In the genomic region with DNA sequence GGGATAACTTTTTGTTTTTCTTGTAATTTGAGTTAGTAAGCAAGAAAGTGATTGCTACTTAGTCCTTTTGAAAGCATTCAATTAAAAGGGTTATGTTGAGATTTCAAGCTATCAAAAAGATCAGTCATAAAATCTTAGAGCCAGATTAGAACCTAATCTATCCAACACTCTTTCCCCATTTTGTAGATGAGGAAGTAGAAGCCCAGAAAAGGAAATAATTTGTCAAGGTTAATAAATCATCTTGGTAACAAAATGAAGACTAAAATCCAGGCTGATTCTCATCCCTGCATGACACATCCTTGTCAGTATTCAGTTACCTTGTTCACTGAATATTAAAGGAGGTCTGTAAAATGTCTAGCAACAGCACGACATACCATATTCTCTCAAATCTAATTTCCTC, we compare ENCODE assay signal across 22 cellular contexts. TPM values are rescaled to one million over a fixed set of nuclear protein-coding genes. Genes with fewer than 3 reads are reported as not detected.
A peak's percentile ranks its signal among the peaks of the same experiment; 100 is the strongest.
DNase-seq lines count a peak whose midpoint lies in the region; ATAC-seq, FAIRE-seq and TF ChIP-seq lines count a peak whose summit lies in the region.
"Had no signal": no experiment of that assay in that cellular context is flagged by ENCODE, and none has a peak within 500 bp of the region (broad histone marks: within the 10 kb centered on the region; RNA-seq: fewer than 3 reads in every experiment).

No MANE protein-coding gene starts in this region.

- H3K27me3 ChIP-seq in HepG2 (ENCODE audit: control insufficient read depth in 1 of 2, insufficient read depth in 2 of 2, low read length in 2 of 2) (no peaks in the 10 kb centered on the region), right lobe of liver (no peaks in the 10 kb centered on the region)
- H3K27me3 ChIP-seq: gastrocnemius medialis, SJSA1 had no signal

- POLR2A ChIA-PET in HepG2 (lab: Yijun Ruan, JAX) = interaction anchor here (1.9 kb wide), 1 partner anchor 59 kb away, joined by 6 read pairs; no protein-coding TSS in a partner anchor

- H2AFZ ChIP-seq in HepG2 (ENCODE audit: low read length) = no peak overlapping the region

- in situ Hi-C loops in HepG2 (cut with HindIII; ENCODE audit: extremely low pct_ligation_motif_present, low pct_unique_long_range_greater_than_20kb) = no loop called here

- no peak for TF ChIP-seq POLR2A in HepG2 (IDR thresholded peaks at IDR 0.05; ENCODE audit: insufficient read depth in 1 of 2, low read depth in 2 of 2, low read length in 2 of 2)
- no peak for TF ChIP-seq POLR2A in right lobe of liver (IDR thresholded peaks at IDR 0.05)

- no peak overlapping the region for H3K9ac ChIP-seq in HepG2 (ENCODE audit: insufficient read depth, low read depth, low read length)

- ATAC-seq in HepG2 = no peak
- no peak for ATAC-seq in right lobe of liver
- peak; percentile 52 for ATAC-seq in esophagus mucosa
- no peak for ATAC-seq in GM19324 (IDR thresholded peaks at IDR 0.05; ENCODE audit: low FRiP score, unreplicated experiment)
- no peak for ATAC-seq in GM18502 (IDR thresholded peaks at IDR 0.05; ENCODE audit: poor library complexity, unreplicated experiment)
- ATAC-seq: gastrocnemius medialis, PC-3 had no signal

- no peak for FAIRE-seq in HepG2 (lab: Jason Lieb, UNC)

- no peak for TF ChIP-seq EP300 in HepG2 (IDR thresholded peaks at IDR 0.05; ENCODE audit: low read depth in 2 of 2, low read length in 2 of 2)
- TF ChIP-seq EP300 in HepG2 (CRISPR knock-in tag; IDR thresholded peaks at IDR 0.05; ENCODE audit: borderline replicate concordance) = no peak

- H4K20me1 ChIP-seq in HepG2 (ENCODE audit: insufficient read depth, low read length) = no peaks in the 10 kb centered on the region

- no peaks in the 10 kb centered on the region for H3K36me3 ChIP-seq in HepG2 (replicated peaks in 1 of 2; ENCODE audit: control insufficient read depth in 1 of 2, insufficient read depth in 2 of 2, low read length in 2 of 2)
- H3K36me3 ChIP-seq in right lobe of liver = no peaks in the 10 kb centered on the region
- H3K36me3 ChIP-seq: gastrocnemius medialis, neutrophil, SJSA1 had no signal

- no peak overlapping the region for H3K4me3 ChIP-seq in HepG2 (replicated peaks in 1 of 3; ENCODE audit: insufficient read depth in 1 of 3, low read depth in 2 of 3, low read length in 3 of 3)
- no peak overlapping the region for H3K4me3 ChIP-seq in right lobe of liver
- H3K4me3 ChIP-seq: gastrocnemius medialis, SJSA1 had no signal

- no TSS peak for BruUV-seq in HepG2 (replicated peaks; lab: Mats Ljungman, UMichigan)

- H3K4me1 ChIP-seq in HepG2 (ENCODE audit: insufficient read depth, low read length) (peaks cover 47% of the 10 kb centered on the region), right lobe of liver (peaks cover 0 to 28% (median 13%) of the 10 kb centered on the region in 4 donors)
- H3K4me1 ChIP-seq: SJSA1 had no signal

- H3K27ac ChIP-seq in HepG2 (ENCODE audit: extremely low read length, insufficient read depth, low read length) = no peak overlapping the region
- H3K27ac ChIP-seq in right lobe of liver = no peak overlapping the region
- H3K27ac ChIP-seq: neutrophil, SJSA1 had no signal

- peaks cover 33% of the 10 kb centered on the region for H3K79me2 ChIP-seq in HepG2 (ENCODE audit: insufficient read depth, low read length)

- TF ChIP-seq RAD21 in HepG2 (CRISPR knock-in tag; IDR thresholded peaks at IDR 0.05) = no peak

- WGBS in HepG2 (ENCODE audit: low lambda C conversion rate) = 94% methylated on average over 1 of the region's 1 CpG
- WGBS in right lobe of liver (ENCODE audit: insufficient coverage, low coverage, low lambda C conversion rate, missing lambda C conversion rate) = 45% methylated on average over 1 of the region's 1 CpG

- CTCF ChIA-PET in HepG2 (lab: Yijun Ruan, JAX; ENCODE audit: low intra/inter-chr PET ratio, low total read pairs) = no interaction called here

- H3K4me2 ChIP-seq in HepG2 (ENCODE audit: low read depth, low read length) = 0 out of 2 replicates have a peak overlapping the region, but pooled peaks have one; percentile 66

- intact Hi-C loops in HepG2 (cut with micrococcal nuclease; ENCODE audit: unreplicated experiment) = no loop called here
- intact Hi-C loops in right lobe of liver (cut with DNase I) = no loop called here

- DNase-seq in HepG2 (ENCODE audit: low spot score) (no peak), right lobe of liver (no peak), SK-N-DZ (ENCODE audit: low spot score) (peak; percentile 5), 8988T (no peak)
- DNase-seq in activated CD4-positive, alpha-beta T cell treated with anti-CD3 and anti-CD28 coated beads, Interleukin-2, amount 50 U/mL, for 4 hours = no peak
- DNase-seq: activated CD4-positive, CD25-positive, alpha-beta regulatory T cell treated with anti-CD3 and anti-CD28 coated beads, Interleukin-2, amount 50 U/mL, for 72 hours; activated naive CD8-positive, alpha-beta T cell treated with anti-CD3 and anti-CD28 coated beads for 36 hours; erythroblast; gastrocnemius medialis; Kasumi-1; kidney glomerular epithelial cell; NCI-H1417 treated with DMSO at 0.1 percent for 48 hours; NCI-H2171 treated with DMSO at 0.1 percent for 48 hours; NCI-H69; PC-3; retina; substantia nigra had no signal

- TF ChIP-seq CTCF in HepG2 (CRISPR knock-in tag; IDR thresholded peaks at IDR 0.05) (no peak), right lobe of liver (IDR thresholded peaks at IDR 0.05) (no peak)

- H3K9me3 ChIP-seq in HepG2 (ENCODE audit: low read length) = no peaks in the 10 kb centered on the region
- H3K9me3 ChIP-seq in right lobe of liver = no peaks in the 10 kb centered on the region
- H3K9me3 ChIP-seq: gastrocnemius medialis, neutrophil, SJSA1 had no signal

TF ChIP-seq in HepG2, 621 proteins besides CTCF, POLR2A, EP300 and RAD21 (continues in another document):
- TF ChIP-seq, protein P1, sequence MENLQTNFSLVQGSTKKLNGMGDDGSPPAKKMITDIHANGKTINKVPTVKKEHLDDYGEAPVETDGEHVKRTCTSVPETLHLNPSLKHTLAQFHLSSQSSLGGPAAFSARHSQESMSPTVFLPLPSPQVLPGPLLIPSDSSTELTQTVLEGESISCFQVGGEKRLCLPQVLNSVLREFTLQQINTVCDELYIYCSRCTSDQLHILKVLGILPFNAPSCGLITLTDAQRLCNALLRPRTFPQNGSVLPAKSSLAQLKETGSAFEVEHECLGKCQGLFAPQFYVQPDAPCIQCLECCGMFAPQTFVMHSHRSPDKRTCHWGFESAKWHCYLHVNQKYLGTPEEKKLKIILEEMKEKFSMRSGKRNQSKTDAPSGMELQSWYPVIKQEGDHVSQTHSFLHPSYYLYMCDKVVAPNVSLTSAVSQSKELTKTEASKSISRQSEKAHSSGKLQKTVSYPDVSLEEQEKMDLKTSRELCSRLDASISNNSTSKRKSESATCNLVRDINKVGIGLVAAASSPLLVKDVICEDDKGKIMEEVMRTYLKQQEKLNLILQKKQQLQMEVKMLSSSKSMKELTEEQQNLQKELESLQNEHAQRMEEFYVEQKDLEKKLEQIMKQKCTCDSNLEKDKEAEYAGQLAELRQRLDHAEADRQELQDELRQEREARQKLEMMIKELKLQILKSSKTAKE (CRISPR knock-in tag; IDR thresholded peaks at IDR 0.05; ENCODE audit: borderline replicate concordance) = no peak
- TF ChIP-seq, protein P2, sequence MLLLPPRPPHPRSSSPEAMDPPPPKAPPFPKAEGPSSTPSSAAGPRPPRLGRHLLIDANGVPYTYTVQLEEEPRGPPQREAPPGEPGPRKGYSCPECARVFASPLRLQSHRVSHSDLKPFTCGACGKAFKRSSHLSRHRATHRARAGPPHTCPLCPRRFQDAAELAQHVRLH (CRISPR knock-in tag; IDR thresholded peaks at IDR 0.05; ENCODE audit: borderline replicate concordance, low read depth) = no peak

RNA-seq across cellular contexts. Expression of a gene that starts 26.5 kb away (rescaled TPM):
- total RNA-seq in HepG2 (2016; rRNA removed; fragmentation: Illumina TruSeq; extraction: Trizol) = 5.3 and 9.4 TPM in 2 replicates
- 36.5 and 44.3 TPM in 2 replicates for total RNA-seq in HepG2 (2016; cell fraction: cytosol; rRNA removed; fragmentation: Illumina TruSeq; extraction: Trizol; ENCODE audit: low read depth)
- total RNA-seq in HepG2 (2016; cell fraction: insoluble cytoplasmic fraction; rRNA removed; fragmentation: Illumina TruSeq; extraction: Trizol) = 5.9 and 7.8 TPM in 2 replicates
- 11.4 and 12.4 TPM in 2 replicates for total RNA-seq in HepG2 (2016; cell fraction: membrane; rRNA removed; fragmentation: Illumina TruSeq; extraction: Trizol)
- 13.0 and 13.3 TPM in 2 replicates for total RNA-seq in HepG2 (2016; cell fraction: nucleus; rRNA removed; fragmentation: Illumina TruSeq; extraction: Trizol)
- 4.6 and 5.3 TPM in 2 replicates for polyA plus RNA-seq in HepG2 (2011; rRNA removed)
- polyA plus RNA-seq in HepG2 (2011; cell fraction: cytosol; rRNA removed) = 2.9 and 3.0 TPM in 2 replicates
- 20.9 and 24.0 TPM in 2 replicates for polyA plus RNA-seq in HepG2 (2011; cell fraction: nucleus; rRNA removed)
- polyA plus RNA-seq in HepG2 (2012) = 5.1 and 6.3 TPM in 2 replicates
- 2.2 and 2.3 TPM in 2 replicates for polyA plus RNA-seq in HepG2 (2016; cell fraction: cytosol; fragmentation: Illumina TruSeq; extraction: Trizol; ENCODE audit: low read depth)
- polyA plus RNA-seq in HepG2 (2016; cell fraction: insoluble cytoplasmic fraction; fragmentation: Illumina TruSeq; extraction: Trizol; ENCODE audit: low read depth) = 4.2 and 6.1 TPM in 2 replicates
- 4.0 and 4.8 TPM in 2 replicates for polyA plus RNA-seq in HepG2 (2016; cell fraction: membrane; fragmentation: Illumina TruSeq; extraction: Trizol; ENCODE audit: low read depth)
- 33.9 and 35.1 TPM in 2 replicates for polyA plus RNA-seq in HepG2 (2016; cell fraction: nucleus; fragmentation: Illumina TruSeq; extraction: Trizol; ENCODE audit: insufficient read depth, low read depth)
- polyA minus RNA-seq in HepG2 (2011; rRNA and poly(A)+ RNA removed; ENCODE audit: low replicate concordance) = 8.5 and 13.6 TPM in 2 replicates
- 2.9 and 4.5 TPM in 2 replicates for polyA minus RNA-seq in HepG2 (2011; cell fraction: cytosol; rRNA and poly(A)+ RNA removed)
- 14.5 and 21.1 TPM in 2 replicates for polyA minus RNA-seq in HepG2 (2011; cell fraction: nucleus; rRNA and poly(A)+ RNA removed)
- 10 to 100 TPM in 5 of 6 experiments, 1 to 10 TPM in 1; 9.2 to 22.4 (median 13.9) TPM for total RNA-seq in right lobe of liver
- 2.1 and 8.1 TPM in 2 replicates for polyA plus RNA-seq in SK-N-DZ (2014; cell fraction: cytosol; rRNA removed)
- 5.5 and 10.0 TPM in 2 replicates for polyA plus RNA-seq in SK-N-DZ (2014; cell fraction: nucleus; rRNA removed)
- 35.9 TPM for total RNA-seq in esophagus mucosa
